ENCODE assay signal across 10 cellular contexts in the genomic region with DNA sequence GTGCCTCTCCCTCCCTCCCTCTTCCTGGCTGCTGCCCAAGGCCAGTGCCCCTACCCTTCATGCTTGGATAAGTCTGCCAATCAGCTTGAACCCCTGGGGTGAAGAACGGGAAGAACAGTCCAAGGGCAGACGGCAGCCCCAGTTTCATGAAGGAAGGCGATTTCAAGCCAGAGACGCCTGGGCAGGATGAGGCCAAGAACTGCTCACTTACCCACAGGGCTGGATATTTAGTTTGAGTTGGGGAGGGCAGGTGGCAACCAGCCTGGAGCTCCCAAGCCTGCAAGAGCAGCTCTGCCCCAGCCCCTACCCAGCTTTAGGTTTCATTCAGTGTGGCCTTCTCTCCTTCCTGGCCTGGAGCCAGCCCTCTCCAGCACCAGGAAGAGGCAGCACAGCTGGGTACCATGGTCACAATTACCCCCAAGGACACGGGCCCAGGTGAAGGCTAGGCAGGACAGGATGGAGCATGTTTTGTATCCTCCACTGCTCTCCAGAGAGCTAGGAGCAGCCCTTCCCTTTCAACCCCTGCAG. TPM values are rescaled to one million over a fixed set of nuclear protein-coding genes. Genes with fewer than 3 reads are reported as not detected.
DNase-seq lines count a peak whose midpoint lies in the region; ATAC-seq lines count a peak whose summit lies in the region.
"Had no signal": no experiment of that assay in that cellular context is flagged by ENCODE, and none has a peak within 500 bp of the region (broad histone marks: within the 10 kb centered on the region; RNA-seq: fewer than 3 reads in every experiment).

No MANE protein-coding gene starts in this region.

- intact Hi-C loops in left ventricle myocardium superior (cut with micrococcal nuclease): no loop called here
- intact Hi-C loops in Right ventricle myocardium inferior (cut with DNase I): no loop called here

- H3K4me3 ChIP-seq in SK-N-MC: peak overlapping the region; percentile 36

- no peaks in the 10 kb centered on the region for H3K36me3 ChIP-seq in SK-N-MC (ENCODE audit: insufficient read depth, low read length)

- peak; percentile 4 for ATAC-seq in left ventricle myocardium superior
- no peak for ATAC-seq in Right ventricle myocardium inferior
- ATAC-seq in GM19035 (IDR thresholded peaks at IDR 0.05; ENCODE audit: unreplicated experiment): no peak

- no peak overlapping the region for H3K9ac ChIP-seq in SK-N-MC (ENCODE audit: insufficient read length)

- no peaks in the 10 kb centered on the region for H3K9me3 ChIP-seq in SK-N-MC (ENCODE audit: low read depth, low read length)

- DNase-seq in left ventricle myocardium superior: no peak
- DNase-seq in Right ventricle myocardium inferior (ENCODE audit: missing footprints): no peak
- DNase-seq in SK-N-MC (ENCODE audit: low read depth, low spot score): no peak
- peak; percentile 41 for DNase-seq in left kidney (ENCODE audit: low read depth, low spot score)
- no peak for DNase-seq in activated CD4-positive, alpha-beta T cell treated with anti-CD3 and anti-CD28 coated beads for 4 hours
- DNase-seq in activated T-cell treated with anti-CD3 and anti-CD28 coated beads for 4 hours: no peak
- DNase-seq in cerebellar nuclear complex (lab: John Stamatoyannopoulos, UW): no peak
- DNase-seq: activated CD4-positive, alpha-beta T cell treated with anti-CD3 and anti-CD28 coated beads, Interleukin-2, amount 50 U/mL, for 1 hour; NCI-H1930 had no signal

- peak overlapping the region; percentile 79 for H3K27ac ChIP-seq in SK-N-MC

RNA-seq across cellular contexts. Expression of gene LTBP2, which starts 35.9 kb away (rescaled TPM):
- total RNA-seq in left ventricle myocardium superior: 16.0 TPM
- 7.6 TPM for total RNA-seq in Right ventricle myocardium inferior
